In the genomic region with DNA sequence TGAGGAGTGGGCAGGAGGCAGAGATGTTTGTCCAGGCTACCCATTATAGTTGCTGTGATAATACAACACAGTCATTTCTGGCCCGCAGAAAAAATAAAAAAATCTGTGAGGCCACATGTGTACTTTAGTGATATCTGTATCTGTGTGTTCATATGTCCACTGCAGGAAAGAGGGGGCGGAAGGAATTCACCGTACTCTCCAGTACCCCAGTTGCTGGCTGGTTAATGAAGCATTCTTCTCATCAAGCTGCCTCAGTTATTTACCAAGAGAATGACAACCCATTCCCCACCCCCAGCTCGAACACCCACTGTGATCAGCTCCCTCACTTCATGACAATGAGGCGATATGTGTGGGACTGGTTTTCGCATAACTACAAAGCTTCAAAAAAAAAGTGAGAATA, we compare ENCODE assay signal across 1 cellular context.
TF ChIP-seq lines count a peak whose summit lies in the region.

No MANE protein-coding gene starts in this region.

TF ChIP-seq in H1, 55 proteins besides CTCF, POLR2A, EP300 and RAD21 (continued from another document):
- no peak for TF ChIP-seq GABPA (IDR thresholded peaks at IDR 0.05; ENCODE audit: borderline replicate concordance, insufficient read depth, low read length)
- TF ChIP-seq RXRA (IDR thresholded peaks at IDR 0.05; ENCODE audit: insufficient read depth, low read depth, low read length): no peak
- no peak for TF ChIP-seq TAF1 (IDR thresholded peaks at IDR 0.05; ENCODE audit: low read depth, low read length)
- TF ChIP-seq EGR1 (IDR thresholded peaks at IDR 0.05; ENCODE audit: borderline replicate concordance, low read depth, low read length): no peak
- TF ChIP-seq SIRT6 (IDR thresholded peaks at IDR 0.05; ENCODE audit: low read length): no peak
- no peak for TF ChIP-seq SIX5 (IDR thresholded peaks at IDR 0.05; ENCODE audit: low read depth, low read length)
